Comparison of ENCODE assay signal across 22 cellular contexts in the genomic region with DNA sequence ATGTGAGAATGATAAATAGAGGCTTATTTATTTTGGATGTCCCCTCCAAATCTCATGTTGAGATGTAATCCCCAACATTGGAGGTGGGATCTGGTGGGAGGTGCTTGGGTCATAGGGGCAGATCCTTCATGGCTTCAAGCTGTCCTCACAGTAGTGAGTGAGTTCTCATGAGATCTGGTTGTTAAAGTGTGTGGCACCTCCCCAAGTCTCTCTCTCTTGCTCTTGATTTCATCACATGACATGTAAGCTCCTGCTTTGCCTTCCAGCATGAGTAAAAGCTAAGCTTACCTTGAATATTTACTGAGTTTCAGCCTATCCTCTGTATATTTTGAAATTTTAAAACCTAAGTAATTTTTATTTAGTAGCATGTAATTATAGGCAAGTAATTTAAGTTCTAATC.
A peak's percentile ranks its signal among the peaks of the same experiment; 100 is the strongest.
DNase-seq lines count a peak whose midpoint lies in the region; ATAC-seq, FAIRE-seq and TF ChIP-seq lines count a peak whose summit lies in the region.
"Had no signal": no experiment of that assay in that cellular context is flagged by ENCODE, and none has a peak within 500 bp of the region (broad histone marks: within the 10 kb centered on the region; RNA-seq: fewer than 3 reads in every experiment).

No MANE protein-coding gene starts in this region.

- no peak overlapping the region for H2BK5ac ChIP-seq in neuronal stem cell (ENCODE audit: low read length)

- no peaks in the 10 kb centered on the region for H3K79me1 ChIP-seq in neuronal stem cell (ENCODE audit: low read depth, low read length)

- H3K4ac ChIP-seq in neuronal stem cell (ENCODE audit: low read length): no peak overlapping the region

- no peak for TF ChIP-seq POLR2A in K562 (conservative IDR thresholded peaks at IDR 0.05)

- H3K4me3 ChIP-seq in K562 (no peak overlapping the region), fibroblast of the aortic adventitia (ENCODE audit: low read depth, low read length) (no peak overlapping the region), neuronal stem cell (ENCODE audit: low read length in 2 of 2) (no peak overlapping the region), SJCRH30 (no peak overlapping the region)
- H3K4me3 ChIP-seq: BLaER1 treated with 17β-estradiol and CSF1 and Interleukin-3, amounts not matched to agents 10 nM and 100 nM; GM12878 had no signal

- H4K91ac ChIP-seq in neuronal stem cell (ENCODE audit: low read depth, low read length, poor library complexity): no peak overlapping the region

- H3K9me1 ChIP-seq in K562 (ENCODE audit: control insufficient read depth, insufficient read depth, low read length): no peaks in the 10 kb centered on the region

- BruUV-seq in K562 (replicated peaks; lab: Mats Ljungman, UMichigan): no TSS peak

- H4K20me1 ChIP-seq in K562 (replicated peaks; ENCODE audit: control insufficient read depth, insufficient read depth, low read length): no peaks in the 10 kb centered on the region
- H4K20me1 ChIP-seq: BLaER1 treated with 17β-estradiol and CSF1 and Interleukin-3, amounts not matched to agents 10 nM and 100 nM had no signal

- no peak overlapping the region for H2AFZ ChIP-seq in K562 (ENCODE audit: low read depth, low read length)
- peak overlapping the region; percentile 40 for H2AFZ ChIP-seq in neuronal stem cell (ENCODE audit: low read length)

- FAIRE-seq in K562 (lab: Jason Lieb, UNC): no peak
- FAIRE-seq: D721Med, GM12878, GM12892, GM18507 had no signal

- no peak overlapping the region for H2AK5ac ChIP-seq in neuronal stem cell (ENCODE audit: low read depth, low read length)

- no peak for TF ChIP-seq EP300 in K562 (IDR thresholded peaks at IDR 0.05; ENCODE audit: low read length)

- H3K9ac ChIP-seq in K562 (ENCODE audit: insufficient read depth in 1 of 2, low read depth in 2 of 2, low read length in 2 of 2) (no peak overlapping the region), neuronal stem cell (ENCODE audit: low read depth, low read length, poor library complexity) (no peak overlapping the region)
- H3K9ac ChIP-seq: BLaER1 treated with 17β-estradiol and CSF1 and Interleukin-3, amounts not matched to agents 10 nM and 100 nM had no signal

- TF ChIP-seq CTCF in K562 (IDR thresholded peaks at IDR 0.05 in 2 of 3, conservative IDR thresholded peaks at IDR 0.05 in 1 of 3; ENCODE audit: insufficient read depth in 2 of 3, low read depth in 1 of 3, low read length in 3 of 3) (no peak), fibroblast of the aortic adventitia (IDR thresholded peaks at IDR 0.05; ENCODE audit: insufficient read depth, low read length) (no peak)

- no peaks in the 10 kb centered on the region for H3K9me3 ChIP-seq in K562 (replicated peaks; ENCODE audit: control insufficient read depth, insufficient read depth, low read depth, low read length)
- H3K9me3 ChIP-seq in neuronal stem cell (replicated peaks in 1 of 2; ENCODE audit: control insufficient read depth in 2 of 2, insufficient read depth in 1 of 2, low read depth in 1 of 2, low read length in 2 of 2): no peaks in the 10 kb centered on the region
- no peaks in the 10 kb centered on the region for H3K9me3 ChIP-seq in SJCRH30 (replicated peaks)
- H3K9me3 ChIP-seq: Caco-2 had no signal

- no peak overlapping the region for H4K8ac ChIP-seq in neuronal stem cell (ENCODE audit: low read depth, low read length)

- no peak overlapping the region for H3K18ac ChIP-seq in neuronal stem cell (ENCODE audit: low read length)

- no peak overlapping the region for H3K4me2 ChIP-seq in K562 (ENCODE audit: insufficient read depth, low read length)
- H3K4me2 ChIP-seq in neuronal stem cell (ENCODE audit: insufficient read depth, low read length, poor library complexity, severe bottlenecking): no peak overlapping the region
- H3K4me2 ChIP-seq: BLaER1 treated with 17β-estradiol and CSF1 and Interleukin-3, amounts not matched to agents 10 nM and 100 nM had no signal

- CTCF ChIA-PET in K562 (lab: Yijun Ruan, JAX; ENCODE audit: low intra/inter-chr PET ratio): interaction anchor here (0.7 kb wide), 1 partner anchor 148 kb away, joined by 3 read pairs; no protein-coding TSS in a partner anchor

- H3K27ac ChIP-seq in K562 (ENCODE audit: extremely low read depth, low read depth, low read length) (no peak overlapping the region), neuronal stem cell (replicated peaks; ENCODE audit: low read length) (no peak overlapping the region), SJCRH30 (no peak overlapping the region)
- H3K27ac ChIP-seq: BLaER1 treated with 17β-estradiol and CSF1 and Interleukin-3, amounts not matched to agents 10 nM and 100 nM; C4-2B had no signal

- no peak overlapping the region for H2BK12ac ChIP-seq in neuronal stem cell (ENCODE audit: low read length)

- H3K4me1 ChIP-seq in K562 (replicated peaks in 1 of 2; ENCODE audit: control insufficient read depth in 2 of 2, insufficient read depth in 2 of 2, low read length in 2 of 2) (no peaks in the 10 kb centered on the region), neuronal stem cell (ENCODE audit: control insufficient read depth in 2 of 2, insufficient read depth in 1 of 2, low read depth in 1 of 2, low read length in 2 of 2) (no peaks in the 10 kb centered on the region), SJCRH30 (no peaks in the 10 kb centered on the region)
- H3K4me1 ChIP-seq: BLaER1 treated with 17β-estradiol and CSF1 and Interleukin-3, amounts not matched to agents 10 nM and 100 nM; Caco-2 had no signal

- H3K79me2 ChIP-seq in K562 (ENCODE audit: control insufficient read depth, insufficient read depth, low read length): no peaks in the 10 kb centered on the region

- ATAC-seq in K562: peak; percentile 72
- ATAC-seq in HG03442 (IDR thresholded peaks at IDR 0.05; ENCODE audit: unreplicated experiment): no peak
- no peak for ATAC-seq in HG02588 (IDR thresholded peaks at IDR 0.05; ENCODE audit: unreplicated experiment)
- ATAC-seq: CD8-positive, alpha-beta T cell; GM12878 had no signal

- no peak overlapping the region for H2BK15ac ChIP-seq in neuronal stem cell (ENCODE audit: low read length)

- intact Hi-C loops in K562 (cut with micrococcal nuclease): no loop called here

- POLR2A ChIA-PET in K562 (lab: Yijun Ruan, JAX): no interaction called here

- no peak overlapping the region for H2BK120ac ChIP-seq in neuronal stem cell (ENCODE audit: low read depth, low read length)

- no peak overlapping the region for H3K23ac ChIP-seq in neuronal stem cell (ENCODE audit: low read depth, low read length, poor library complexity)

- TF ChIP-seq RAD21 in K562 (CRISPR knock-in tag; conservative IDR thresholded peaks at IDR 0.05 in 1 of 2, IDR thresholded peaks at IDR 0.05 in 1 of 2): no peak

- peak; percentile 24 for DNase-seq in NCI-H460 (ENCODE audit: extremely low read depth, low read depth)
- no peak for DNase-seq in K562 (ENCODE audit: extremely low read depth in 1 of 4, low spot score in 3 of 4)
- peak; percentile 24 for DNase-seq in fibroblast of the aortic adventitia (ENCODE audit: low read depth)
- DNase-seq in neuronal stem cell (ENCODE audit: low spot score): no peak
- DNase-seq in SJCRH30: no peak
- DNase-seq in ACHN: no peak
- DNase-seq: 8988T; AML-193; Caco-2; Calu3; CD4-positive, alpha-beta T cell; CD8-positive, alpha-beta T cell; DMS79 treated with DMSO at 0.1 percent for 48 hours; GDM1 had no signal

- in situ Hi-C loops in K562 (cut with MboI) (no loop called here), ACHN (cut with HindIII; ENCODE audit: low pct_ligation_motif_present, low pct_unique_long_range_greater_than_20kb, low sequenced_read_pairs) (no loop called here)

- no peaks in the 10 kb centered on the region for H3K36me3 ChIP-seq in K562 (ENCODE audit: control insufficient read depth, insufficient read depth, low read length)
- no peaks in the 10 kb centered on the region for H3K36me3 ChIP-seq in neuronal stem cell (replicated peaks in 1 of 2; ENCODE audit: control insufficient read depth in 2 of 2, insufficient read depth in 2 of 2, low read length in 2 of 2)
- no peaks in the 10 kb centered on the region for H3K36me3 ChIP-seq in SJCRH30
- H3K36me3 ChIP-seq: BLaER1 treated with 17β-estradiol and CSF1 and Interleukin-3, amounts not matched to agents 10 nM and 100 nM had no signal

- no peak overlapping the region for H3K14ac ChIP-seq in neuronal stem cell (ENCODE audit: low read length)

- no peaks in the 10 kb centered on the region for H3K27me3 ChIP-seq in K562 (ENCODE audit: control insufficient read depth in 2 of 2, insufficient read depth in 2 of 2, low read length in 2 of 2)
- no peaks in the 10 kb centered on the region for H3K27me3 ChIP-seq in neuronal stem cell (ENCODE audit: control insufficient read depth in 3 of 3, insufficient read depth in 3 of 3, low read depth in 1 of 3, low read length in 3 of 3)
- H3K27me3 ChIP-seq in SJCRH30: no peaks in the 10 kb centered on the region
- H3K27me3 ChIP-seq: BLaER1 treated with 17β-estradiol and CSF1 and Interleukin-3, amounts not matched to agents 10 nM and 100 nM had no signal

TF ChIP-seq in K562, 482 proteins besides CTCF, POLR2A, EP300 and RAD21 (continues in another document):
- TF ChIP-seq TFE3 (CRISPR knock-in tag; IDR thresholded peaks at IDR 0.05): peak; percentile 25; the same call in 1 of the 2 replicates

Comparison
In these comparisons a context has a peak if more than half of its experiments do, and no peak if none do; other contexts are left out.
1. DNase-seq: peak in NCI-H460 (single experiment) and fibroblast of the aortic adventitia (single experiment); none in K562 (0 of 4), neuronal stem cell (single experiment), SJCRH30 (0 of 2) and ACHN (single experiment).